22 cellular contexts compared by ENCODE assay signal in the genomic region with DNA sequence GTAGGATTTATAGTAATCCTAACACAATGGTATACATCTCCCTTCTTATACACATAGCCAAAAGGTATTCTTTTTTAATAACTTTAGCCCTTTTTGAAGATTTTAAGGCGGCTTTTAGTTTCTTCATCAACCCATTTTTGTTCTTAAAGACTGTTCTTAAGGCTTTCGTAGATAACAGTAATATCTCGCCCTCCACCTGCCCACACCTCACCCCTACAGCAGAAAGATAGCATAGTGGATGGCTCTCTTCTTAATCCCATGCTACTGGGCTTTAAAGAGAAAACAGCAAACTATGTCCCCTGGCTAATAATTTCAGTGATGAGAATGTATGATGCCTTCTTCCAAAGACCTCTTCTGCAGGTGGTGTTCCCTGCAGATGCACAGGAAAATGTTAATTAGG. TPM values are rescaled to one million over a fixed set of nuclear protein-coding genes. Genes with fewer than 3 reads are reported as not detected.
A peak's percentile ranks its signal among the peaks of the same experiment; 100 is the strongest.
DNase-seq lines count a peak whose midpoint lies in the region; ATAC-seq, FAIRE-seq and TF ChIP-seq lines count a peak whose summit lies in the region.
"Had no signal": no experiment of that assay in that cellular context is flagged by ENCODE, and none has a peak within 500 bp of the region (broad histone marks: within the 10 kb centered on the region; RNA-seq: fewer than 3 reads in every experiment).

No MANE protein-coding gene starts in this region.

- H3K9me3 ChIP-seq in adrenal gland (replicated peaks in 1 of 3) (no peaks in the 10 kb centered on the region), neutrophil (no peaks in the 10 kb centered on the region)
- H3K9me3 ChIP-seq: A549, ascending aorta, lower lobe of right lung, Peyer's patch, upper lobe of right lung had no signal

- no peaks in the 10 kb centered on the region for H3K27me3 ChIP-seq in adrenal gland
- no peaks in the 10 kb centered on the region for H3K27me3 ChIP-seq in neutrophil
- H3K27me3 ChIP-seq: ascending aorta, Peyer's patch, upper lobe of right lung had no signal

- H3K9me3 Mint-ChIP-seq in activated naive CD4-positive, alpha-beta T cell treated with anti-CD3 and anti-CD28 coated beads, Interleukin-2, amount 10 ng/mL, durations not matched to agents 7 days and 5 days = no peaks in the 10 kb centered on the region
- no peaks in the 10 kb centered on the region for H3K9me3 Mint-ChIP-seq in effector memory CD8-positive, alpha-beta T cell

- peaks cover 21 to 72% of the 10 kb centered on the region in 2 donors for H3K4me1 ChIP-seq in adrenal gland (replicated peaks in 1 of 2)
- peaks cover 84 to 93% of the 10 kb centered on the region in 2 experiments for H3K4me1 ChIP-seq in neutrophil (ENCODE audit: control insufficient read depth in 1 of 2, insufficient read depth in 1 of 2, low read depth in 1 of 2, low read length in 1 of 2)
- H3K4me1 ChIP-seq: ascending aorta had no signal

- no peaks in the 10 kb centered on the region for H3K27me3 Mint-ChIP-seq in activated naive CD4-positive, alpha-beta T cell treated with anti-CD3 and anti-CD28 coated beads, Interleukin-2, amount 10 ng/mL, durations not matched to agents 7 days and 5 days
- H3K27me3 Mint-ChIP-seq in effector memory CD8-positive, alpha-beta T cell = no peaks in the 10 kb centered on the region

- H3K36me3 Mint-ChIP-seq in activated naive CD4-positive, alpha-beta T cell treated with anti-CD3 and anti-CD28 coated beads, Interleukin-2, amount 10 ng/mL, durations not matched to agents 7 days and 5 days = peaks cover 13% of the 10 kb centered on the region
- H3K36me3 Mint-ChIP-seq in effector memory CD8-positive, alpha-beta T cell (ENCODE audit: insufficient read depth) = peaks cover 15% of the 10 kb centered on the region

- H3K4me3 ChIP-seq in adrenal gland = no peak overlapping the region
- no peak overlapping the region for H3K4me3 ChIP-seq in neutrophil (ENCODE audit: low read depth in 1 of 2, low read length in 1 of 2)
- H3K4me3 ChIP-seq: A549, ascending aorta, GM23248, lower lobe of right lung, Peyer's patch, skin epidermis, upper lobe of right lung had no signal

- intact Hi-C loops in adrenal gland (cut with DNase I) = loop anchor here in 1 of 2 donors (5.0 kb wide), 1 partner anchor 61 kb away; no protein-coding TSS in a partner anchor

- H3K36me3 ChIP-seq in adrenal gland (replicated peaks in 1 of 2) = no peaks in the 10 kb centered on the region
- peaks cover 100% of the 10 kb centered on the region for H3K36me3 ChIP-seq in neutrophil
- H3K36me3 ChIP-seq: ascending aorta, Peyer's patch had no signal

- WGBS in adrenal gland, 4 donors = 91 to 97% (median 95%) methylated on average over 3 of the region's 3 CpGs

- TF ChIP-seq POLR2A in GM12891 (IDR thresholded peaks at IDR 0.05; ENCODE audit: low read depth, low read length) (no peak), adrenal gland (IDR thresholded peaks at IDR 0.05) (no peak)

- DNase-seq in activated naive CD4-positive, alpha-beta T cell treated with anti-CD3 and anti-CD28 coated beads, Interleukin-2, amount 10 ng/mL, durations not matched to agents 7 days and 5 days = no peak
- no peak for DNase-seq in activated naive CD4-positive, alpha-beta T cell treated with Interleukin-2 at 50 U/mL for 16 hours
- DNase-seq in GM12891 (ENCODE audit: insufficient read length, low spot score) = no peak
- no peak for DNase-seq in adrenal gland
- no peak for DNase-seq in CD1c-positive myeloid dendritic cell (ENCODE audit: extremely low spot score)
- no peak for DNase-seq in DMS153 treated with DMSO at 0.1 percent for 48 hours (lab: John Stamatoyannopoulos, UW; ENCODE audit: unreplicated experiment)
- no peak for DNase-seq in effector memory CD8-positive, alpha-beta T cell
- DNase-seq: activated CD4-positive, alpha-beta T cell treated with anti-CD3 and anti-CD28 coated beads for 1 hour; GF-D8; GM23248; lower lobe of right lung; NCI-H146; NCI-H510A treated with DMSO at 0.1 percent for 48 hours; Peyer's patch; stimulated activated CD4-positive, alpha-beta T cell treated with anti-CD3 and anti-CD28 coated beads, Interleukin-1b, Interleukin-23, amount 100 ng/mL, for 48 hours; upper lobe of right lung had no signal

- H3K4me1 Mint-ChIP-seq in activated naive CD4-positive, alpha-beta T cell treated with anti-CD3 and anti-CD28 coated beads, Interleukin-2, amount 10 ng/mL, durations not matched to agents 7 days and 5 days = peaks cover 61% of the 10 kb centered on the region
- H3K4me1 Mint-ChIP-seq in effector memory CD8-positive, alpha-beta T cell (ENCODE audit: low read depth in 2 of 2) = peaks cover 32 to 47% of the 10 kb centered on the region in 2 donors

- peak overlapping the region in 3 of 5 donors; percentile 24 to 89 (median 84) for H3K27ac ChIP-seq in adrenal gland
- peak overlapping the region; percentile 97 for H3K27ac ChIP-seq in neutrophil
- H3K27ac ChIP-seq: A549, ascending aorta, GM23248, upper lobe of right lung had no signal

- TF ChIP-seq CTCF in adrenal gland (IDR thresholded peaks at IDR 0.05) (no peak), neutrophil (IDR thresholded peaks at IDR 0.05) (no peak)

- CTCF ChIA-PET in activated naive CD4-positive, alpha-beta T cell treated with anti-CD3 and anti-CD28 coated beads, Interleukin-2, amount 10 ng/mL, durations not matched to agents 7 days and 5 days (lab: Charles Lee) = interaction anchor here (0.7 to 10.8 kb wide), 4 partner anchors 14 to 59 kb away, joined by 3 to 107 read pairs (median 15); no protein-coding TSS in a partner anchor

- H3K4me3 Mint-ChIP-seq in activated naive CD4-positive, alpha-beta T cell treated with anti-CD3 and anti-CD28 coated beads, Interleukin-2, amount 10 ng/mL, durations not matched to agents 7 days and 5 days = no peak overlapping the region
- peak overlapping the region in 1 of 2 donors; percentile 79 for H3K4me3 Mint-ChIP-seq in effector memory CD8-positive, alpha-beta T cell

- FAIRE-seq in GM12891 (lab: Jason Lieb, UNC) = peak; percentile 43
- FAIRE-seq: A549, TTC549 had no signal

- no peak for ATAC-seq in effector memory CD8-positive, alpha-beta T cell (replicated peaks)
- ATAC-seq: A549, lower lobe of right lung, upper lobe of right lung had no signal

- H3K27ac Mint-ChIP-seq in activated naive CD4-positive, alpha-beta T cell treated with anti-CD3 and anti-CD28 coated beads, Interleukin-2, amount 10 ng/mL, durations not matched to agents 7 days and 5 days = peak overlapping the region; percentile 73
- peak overlapping the region in 1 of 2 donors; percentile 81 for H3K27ac Mint-ChIP-seq in effector memory CD8-positive, alpha-beta T cell

TF ChIP-seq in GM12891, 5 proteins besides CTCF, POLR2A, EP300 and RAD21:
- no peak for TF ChIP-seq PAX5 (IDR thresholded peaks at IDR 0.05; ENCODE audit: insufficient read depth, low read length, severe bottlenecking)
- no peak for TF ChIP-seq SPI1 (IDR thresholded peaks at IDR 0.05; ENCODE audit: low read depth, low read length)
- TF ChIP-seq POLR2AphosphoS5 (IDR thresholded peaks at IDR 0.05; ENCODE audit: low read depth, low read length) = no peak
- TF ChIP-seq POU2F2 (IDR thresholded peaks at IDR 0.05; ENCODE audit: low read depth, low read length) = no peak
- no peak for TF ChIP-seq TAF1 (IDR thresholded peaks at IDR 0.05; ENCODE audit: low read depth, low read length)
TF ChIP-seq in GM12891: peak in this region for 0.

RNA-seq across cellular contexts. Expression of gene IGSF6, which starts 8.6 kb away (rescaled TPM):
- 0.17 TPM for polyA plus RNA-seq in GM12891 (2012; ENCODE audit: low read depth, missing spikeins)
- total RNA-seq in adrenal gland = 10 to 100 TPM in 4 of 8 donors, 1 to 10 TPM in 4; 3.9 to 35.6 (median 11.2) TPM
- 10 to 100 TPM in 1 of 3 donors, 1 to 10 TPM in 2; 3.3 to 23.8 (median 3.6) TPM for polyA plus RNA-seq in adrenal gland
- total RNA-seq: GM23248 had no signal
- polyA plus RNA-seq: A549, BJ had no signal

RNA-seq across cellular contexts. Expression of gene OTOA, which starts 20.0 kb away (rescaled TPM):
- polyA plus RNA-seq in GM12891 (2012; ENCODE audit: low read depth, missing spikeins) = 0.06 TPM
- 1 to 10 TPM in 3 of 8 donors, under 1 TPM in 3, not detected in 2; 0.18 to 1.9 (median 0.75) TPM for total RNA-seq in adrenal gland
- 1 to 10 TPM in 1 of 3 donors, under 1 TPM in 2; 0.16 to 2.6 (median 0.71) TPM for polyA plus RNA-seq in adrenal gland
- total RNA-seq: ascending aorta, GM23248, Peyer's patch had no signal
- polyA plus RNA-seq: GM23248 had no signal

RNA-seq across cellular contexts. Expression of gene METTL9, which starts 44.4 kb away (rescaled TPM):
- 47.5 TPM for polyA plus RNA-seq in GM12891 (2012; ENCODE audit: low read depth, missing spikeins)
- 100 to 1,000 TPM; 126 to 311 (median 223) TPM for total RNA-seq in adrenal gland
- 100 to 1,000 TPM in 1 of 3 donors, 10 to 100 TPM in 2; 35.7 to 129 (median 45.0) TPM for polyA plus RNA-seq in adrenal gland
